Comparison of ENCODE assay signal across 13 cellular contexts in genomic region chr14:75825147-75825592, GRCh38.
DNase-seq lines count a peak whose midpoint lies in the region; ATAC-seq and TF ChIP-seq lines count a peak whose summit lies in the region.
"Had no signal": no experiment of that assay in that cellular context is flagged by ENCODE, and none has a peak within 500 bp of the region (broad histone marks: within the 10 kb centered on the region; RNA-seq: fewer than 3 reads in every experiment).

No MANE protein-coding gene starts in this region.

- no peak overlapping the region for H3K4me3 Mint-ChIP-seq in chondrocyte (ENCODE audit: unreplicated experiment)
- no peak overlapping the region for H3K4me3 Mint-ChIP-seq in stimulated activated memory B cell treated with anti-CD40 and anti-IgM and Interleukin-4, amounts not matched to agents 10 μg/mL and 1 μg/mL and 100 μg/mL, for 72 hours
- H3K4me3 Mint-ChIP-seq: activated CD4-positive, alpha-beta memory T cell treated with anti-CD3 and anti-CD28 coated beads, Interleukin-2, amount 10 ng/mL, durations not matched to agents 7 days and 5 days; activated naive CD4-positive, alpha-beta T cell treated with anti-CD3 and anti-CD28 coated beads for 36 hours had no signal

- no peaks in the 10 kb centered on the region for H3K9me3 ChIP-seq in right lobe of liver
- H3K9me3 ChIP-seq: neutrophil had no signal

- TF ChIP-seq POLR2A in right lobe of liver (IDR thresholded peaks at IDR 0.05) = no peak

- H3K4me1 ChIP-seq in right lobe of liver = no peaks in the 10 kb centered on the region

- peaks cover 82% of the 10 kb centered on the region for H3K4me1 Mint-ChIP-seq in chondrocyte (ENCODE audit: low read depth)
- peaks cover 13% of the 10 kb centered on the region for H3K4me1 Mint-ChIP-seq in stimulated activated memory B cell treated with anti-CD40 and anti-IgM and Interleukin-4, amounts not matched to agents 10 μg/mL and 1 μg/mL and 100 μg/mL, for 72 hours

- no peak for TF ChIP-seq CTCF in chondrocyte (IDR thresholded peaks at IDR 0.05)
- TF ChIP-seq CTCF in right lobe of liver (IDR thresholded peaks at IDR 0.05) = no peak

- H3K27me3 Mint-ChIP-seq in chondrocyte (ENCODE audit: low read depth) = no peaks in the 10 kb centered on the region
- no peaks in the 10 kb centered on the region for H3K27me3 Mint-ChIP-seq in stimulated activated memory B cell treated with anti-CD40 and anti-IgM and Interleukin-4, amounts not matched to agents 10 μg/mL and 1 μg/mL and 100 μg/mL, for 72 hours
- H3K27me3 Mint-ChIP-seq: activated CD4-positive, alpha-beta memory T cell treated with anti-CD3 and anti-CD28 coated beads, Interleukin-2, amount 10 ng/mL, durations not matched to agents 7 days and 5 days had no signal

- no peaks in the 10 kb centered on the region for H3K9me3 Mint-ChIP-seq in chondrocyte (ENCODE audit: low read depth)
- H3K9me3 Mint-ChIP-seq in stimulated activated memory B cell treated with anti-CD40 and anti-IgM and Interleukin-4, amounts not matched to agents 10 μg/mL and 1 μg/mL and 100 μg/mL, for 72 hours = no peaks in the 10 kb centered on the region
- H3K9me3 Mint-ChIP-seq: activated CD4-positive, alpha-beta memory T cell treated with anti-CD3 and anti-CD28 coated beads, Interleukin-2, amount 10 ng/mL, durations not matched to agents 7 days and 5 days; activated naive CD4-positive, alpha-beta T cell treated with anti-CD3 and anti-CD28 coated beads for 36 hours had no signal

- H3K36me3 Mint-ChIP-seq in chondrocyte (ENCODE audit: low read depth) = no peaks in the 10 kb centered on the region
- peaks cover 48% of the 10 kb centered on the region for H3K36me3 Mint-ChIP-seq in stimulated activated memory B cell treated with anti-CD40 and anti-IgM and Interleukin-4, amounts not matched to agents 10 μg/mL and 1 μg/mL and 100 μg/mL, for 72 hours

- peaks cover 0 to 1% (median 0%) of the 10 kb centered on the region in 4 donors for H3K36me3 ChIP-seq in right lobe of liver
- H3K36me3 ChIP-seq: neutrophil had no signal

- WGBS in right lobe of liver (ENCODE audit: insufficient coverage, low coverage, low lambda C conversion rate, missing lambda C conversion rate) = 58% methylated on average over 3 of the region's 3 CpGs

- peak overlapping the region in 1 of 3 donors; percentile 54 for H3K27ac ChIP-seq in right lobe of liver
- H3K27ac ChIP-seq: C4-2B, neutrophil had no signal

- H3K27ac Mint-ChIP-seq in chondrocyte (ENCODE audit: unreplicated experiment) = peak overlapping the region; percentile 98
- H3K27ac Mint-ChIP-seq in stimulated activated memory B cell treated with anti-CD40 and anti-IgM and Interleukin-4, amounts not matched to agents 10 μg/mL and 1 μg/mL and 100 μg/mL, for 72 hours = peak overlapping the region; percentile 63
- H3K27ac Mint-ChIP-seq: activated CD4-positive, alpha-beta memory T cell treated with anti-CD3 and anti-CD28 coated beads, Interleukin-2, amount 10 ng/mL, durations not matched to agents 7 days and 5 days; activated naive CD4-positive, alpha-beta T cell treated with anti-CD3 and anti-CD28 coated beads for 36 hours had no signal

- DNase-seq in chondrocyte (ENCODE audit: low spot score) = no peak
- no peak for DNase-seq in right lobe of liver
- DNase-seq in NCI-H146 (lab: John Stamatoyannopoulos, UW) = no peak
- no peak for DNase-seq in activated CD4-positive, alpha-beta T cell treated with anti-CD3 and anti-CD28 coated beads for 1 hour
- no peak for DNase-seq in NCI-H2196 (lab: John Stamatoyannopoulos, UW; ENCODE audit: unreplicated experiment)
- DNase-seq in HPDE6-E6E7 (ENCODE audit: extremely low spot score) = no peak
- DNase-seq: activated CD4-positive, alpha-beta memory T cell treated with anti-CD3 and anti-CD28 coated beads, Interleukin-2, amount 10 ng/mL, durations not matched to agents 7 days and 5 days; activated naive CD4-positive, alpha-beta T cell treated with anti-CD3 and anti-CD28 coated beads for 36 hours; PC-3 had no signal

- H3K4me3 ChIP-seq in right lobe of liver = no peak overlapping the region

- ATAC-seq in GM21515 (IDR thresholded peaks at IDR 0.05; ENCODE audit: unreplicated experiment) (peak; percentile 48), right lobe of liver (peak in 3 of 4 donors; percentile 36 to 55 (median 51))
- ATAC-seq in stimulated activated memory B cell treated with anti-CD40 and anti-IgM and Interleukin-4, amounts not matched to agents 10 μg/mL and 1 μg/mL and 100 μg/mL, for 72 hours = peak; percentile 56
- ATAC-seq: PC-3 had no signal

- no peaks in the 10 kb centered on the region for H3K27me3 ChIP-seq in right lobe of liver
- H3K27me3 ChIP-seq: neutrophil had no signal

- intact Hi-C loops in right lobe of liver (cut with DNase I) = no loop called here
